8 cellular contexts compared by ENCODE assay signal in genomic region chr12:132190012-132190755, GRCh38. TPM values are rescaled to one million over a fixed set of nuclear protein-coding genes. Genes with fewer than 3 reads are reported as not detected.
DNase-seq lines count a peak whose midpoint lies in the region; ATAC-seq, FAIRE-seq and TF ChIP-seq lines count a peak whose summit lies in the region.

No MANE protein-coding gene starts in this region.

- peak overlapping the region; percentile 94 for H3K4me2 ChIP-seq in GM12878 (ENCODE audit: control insufficient read depth, insufficient read depth)
- H3K4me2 ChIP-seq in HepG2 (ENCODE audit: low read depth, low read length) = peak overlapping the region; percentile 49

- FAIRE-seq in GM12878 (lab: Jason Lieb, UNC) (no peak), HepG2 (lab: Jason Lieb, UNC) (no peak)

- peak; percentile 26 for ATAC-seq in HG03354 (IDR thresholded peaks at IDR 0.05; ENCODE audit: poor library complexity, severe bottlenecking, unreplicated experiment)
- ATAC-seq in GM12878 = peak; percentile 29
- ATAC-seq in HepG2 = peak; percentile 19
- ATAC-seq in GM18870 (IDR thresholded peaks at IDR 0.05; ENCODE audit: unreplicated experiment) = no peak

- no peak overlapping the region for H3K9ac ChIP-seq in GM12878 (ENCODE audit: control insufficient read depth, insufficient read depth, low read length)
- H3K9ac ChIP-seq in HepG2 (ENCODE audit: insufficient read depth, low read depth, low read length) = no peak overlapping the region

- TF ChIP-seq POLR2A in GM12878 (IDR thresholded peaks at IDR 0.05; ENCODE audit: low read depth, low read length) = no peak
- no peak for TF ChIP-seq POLR2A in HepG2 (IDR thresholded peaks at IDR 0.05; ENCODE audit: insufficient read depth in 1 of 2, low read depth in 2 of 2, low read length in 2 of 2)
- TF ChIP-seq POLR2A in tibial nerve (IDR thresholded peaks at IDR 0.05) = no peak

- H4K20me1 ChIP-seq in GM12878 (ENCODE audit: control insufficient read depth, insufficient read depth) (no peaks in the 10 kb centered on the region), HepG2 (ENCODE audit: insufficient read depth, low read length) (no peaks in the 10 kb centered on the region)

- POLR2A ChIA-PET in GM12878 (lab: Charles Lee) = no interaction called here
- POLR2A ChIA-PET in HepG2 (lab: Yijun Ruan, JAX) = no interaction called here

- in situ Hi-C loops in GM12878 (cut with MboI) (no loop called here), HepG2 (cut with HindIII; ENCODE audit: extremely low pct_ligation_motif_present, low pct_unique_long_range_greater_than_20kb) (no loop called here)

- RAD21 ChIA-PET in GM12878 (lab: Charles Lee; ENCODE audit: unreplicated experiment) = no interaction called here

- H3K27me3 ChIP-seq in GM12878 (replicated peaks in 1 of 2; ENCODE audit: control insufficient read depth in 2 of 2, insufficient read depth in 2 of 2, low read length in 1 of 2) (peaks cover 0 to 2% of the 10 kb centered on the region in 2 experiments; a peak in 1 of 4 replicates), HepG2 (ENCODE audit: control insufficient read depth in 1 of 2, insufficient read depth in 2 of 2, low read length in 2 of 2) (peaks cover 21 to 90% of the 10 kb centered on the region in 2 experiments), tibial nerve (peaks cover 0 to 17% of the 10 kb centered on the region in 2 donors)

- peaks cover 14% of the 10 kb centered on the region for H3K27me3 Mint-ChIP-seq in activated naive CD4-positive, alpha-beta T cell treated with anti-CD3 and anti-CD28 coated beads, Interleukin-2, amount 10 ng/mL, durations not matched to agents 7 days and 5 days

- BruUV-seq in GM12878 (replicated peaks; lab: Mats Ljungman, UMichigan) = no TSS peak
- BruUV-seq in HepG2 (replicated peaks; lab: Mats Ljungman, UMichigan) = no TSS peak

- H3K9me3 Mint-ChIP-seq in activated naive CD4-positive, alpha-beta T cell treated with anti-CD3 and anti-CD28 coated beads, Interleukin-2, amount 10 ng/mL, durations not matched to agents 7 days and 5 days = peaks cover 23% of the 10 kb centered on the region

- TF ChIP-seq EP300 in GM12878 (IDR thresholded peaks at IDR 0.05; ENCODE audit: borderline replicate concordance in 1 of 2, control insufficient read depth in 1 of 2, low read depth in 2 of 2, low read length in 2 of 2) (no peak), HepG2 (IDR thresholded peaks at IDR 0.05; ENCODE audit: low read depth in 2 of 2, low read length in 2 of 2) (no peak), HepG2 (CRISPR knock-in tag; IDR thresholded peaks at IDR 0.05; ENCODE audit: borderline replicate concordance) (no peak), tibial nerve (IDR thresholded peaks at IDR 0.05) (no peak)

- peaks cover 20% of the 10 kb centered on the region for H3K36me3 Mint-ChIP-seq in activated naive CD4-positive, alpha-beta T cell treated with anti-CD3 and anti-CD28 coated beads, Interleukin-2, amount 10 ng/mL, durations not matched to agents 7 days and 5 days

- H3K9me3 ChIP-seq in GM12878 (replicated peaks; ENCODE audit: control insufficient read depth, insufficient read depth, low read length) = peaks cover 2% of the 10 kb centered on the region; the same call in 2 of the 3 replicates
- peaks cover 18% of the 10 kb centered on the region for H3K9me3 ChIP-seq in HepG2 (ENCODE audit: low read length)
- peaks cover 0 to 37% (median 0%) of the 10 kb centered on the region in 4 donors for H3K9me3 ChIP-seq in tibial nerve

- CTCF ChIA-PET in activated naive CD4-positive, alpha-beta T cell treated with anti-CD3 and anti-CD28 coated beads, Interleukin-2, amount 10 ng/mL, durations not matched to agents 7 days and 5 days (lab: Charles Lee) = interaction anchor here (0.7 to 1.3 kb wide), 2 partner anchors 12 to 36 kb away, joined by 4 read pairs; no protein-coding TSS in a partner anchor
- CTCF ChIA-PET in GM12878 (lab: Yijun Ruan, JAX) (no interaction called here), HepG2 (lab: Yijun Ruan, JAX; ENCODE audit: low intra/inter-chr PET ratio, low total read pairs) (no interaction called here)

- peak overlapping the region; percentile 45 for H2AFZ ChIP-seq in GM12878 (ENCODE audit: control insufficient read depth, low read depth, low read length)
- H2AFZ ChIP-seq in HepG2 (ENCODE audit: low read length) = no peak overlapping the region

- no peak for DNase-seq in activated naive CD4-positive, alpha-beta T cell treated with anti-CD3 and anti-CD28 coated beads, Interleukin-2, amount 10 ng/mL, durations not matched to agents 7 days and 5 days
- DNase-seq in activated naive CD4-positive, alpha-beta T cell treated with anti-CD3 and anti-CD28 coated beads, Interleukin-2, amount 50 U/mL, for 16 hours = no peak
- DNase-seq in GM12878 (ENCODE audit: low read depth, low spot score) (no peak), HepG2 (ENCODE audit: low spot score) (no peak), tibial nerve (ENCODE audit: low spot score in 2 of 2) (no peak)
- DNase-seq in activated effector memory CD4-positive, alpha-beta T cell treated with Interleukin-2 at 50 U/mL for 16 hours = no peak

- peaks cover 51% of the 10 kb centered on the region for H3K4me1 Mint-ChIP-seq in activated naive CD4-positive, alpha-beta T cell treated with anti-CD3 and anti-CD28 coated beads, Interleukin-2, amount 10 ng/mL, durations not matched to agents 7 days and 5 days

- H3K27ac ChIP-seq in GM12878 (ENCODE audit: control insufficient read depth, insufficient read depth) (no peak overlapping the region), HepG2 (ENCODE audit: extremely low read length, insufficient read depth, low read length) (no peak overlapping the region), tibial nerve (peak overlapping the region in 3 of 4 donors; percentile 54 to 65 (median 65))

- H3K4me3 ChIP-seq in GM12878 = peak overlapping the region; percentile 71; the same call in 1 of the 2 replicates
- H3K4me3 ChIP-seq in HepG2 (replicated peaks in 1 of 3; ENCODE audit: insufficient read depth in 1 of 3, low read depth in 2 of 3, low read length in 3 of 3) = peak overlapping the region; percentile 28 to 54 (median 36); a peak in 4 of 6 replicates
- H3K4me3 ChIP-seq in tibial nerve = peak overlapping the region; percentile 40 to 58 (median 51)

- H3K4me1 ChIP-seq in GM12878 (ENCODE audit: control insufficient read depth, insufficient read depth, low read length) (no peaks in the 10 kb centered on the region), HepG2 (ENCODE audit: insufficient read depth, low read length) (no peaks in the 10 kb centered on the region), tibial nerve (peaks cover 0 to 21% (median 7%) of the 10 kb centered on the region in 4 donors)

- 45% methylated on average over 58 of the region's 59 CpGs for WGBS in GM12878 (ENCODE audit: insufficient coverage, insufficient replicate concordance, low lambda C conversion rate, missing lambda C conversion rate)
- 56% methylated on average over 20 of the region's 59 CpGs for WGBS in HepG2 (ENCODE audit: low lambda C conversion rate)
- 46 to 58% methylated on average over 38 to 49 of the region's 59 CpGs for WGBS in tibial nerve, 2 donors

- intact Hi-C loops in GM12878 (cut with micrococcal nuclease; ENCODE audit: unreplicated experiment) (no loop called here), HepG2 (cut with micrococcal nuclease; ENCODE audit: unreplicated experiment) (no loop called here)

- H3K4me3 Mint-ChIP-seq in activated naive CD4-positive, alpha-beta T cell treated with anti-CD3 and anti-CD28 coated beads, Interleukin-2, amount 10 ng/mL, durations not matched to agents 7 days and 5 days = peak overlapping the region; percentile 89

- H3K36me3 ChIP-seq in GM12878 (ENCODE audit: control insufficient read depth in 2 of 2, insufficient read depth in 2 of 2, low read length in 1 of 2) (no peaks in the 10 kb centered on the region), HepG2 (replicated peaks in 1 of 2; ENCODE audit: control insufficient read depth in 1 of 2, insufficient read depth in 2 of 2, low read length in 2 of 2) (no peaks in the 10 kb centered on the region), tibial nerve (no peaks in the 10 kb centered on the region)

- no peak for TF ChIP-seq CTCF in GM12878 (IDR thresholded peaks at IDR 0.05 in 2 of 3, conservative IDR thresholded peaks at IDR 0.05 in 1 of 3; ENCODE audit: control insufficient read depth in 2 of 3, extremely low read depth in 1 of 3, insufficient read depth in 1 of 3, low read depth in 3 of 3, low read length in 3 of 3)
- TF ChIP-seq CTCF in HepG2 (CRISPR knock-in tag; IDR thresholded peaks at IDR 0.05) = no peak
- peak in 1 of 5 experiments; percentile 2 for TF ChIP-seq CTCF in tibial nerve (IDR thresholded peaks at IDR 0.05)

- H3K79me2 ChIP-seq in GM12878 (ENCODE audit: control insufficient read depth, insufficient read depth, low read length) (no peaks in the 10 kb centered on the region), HepG2 (ENCODE audit: insufficient read depth, low read length) (no peaks in the 10 kb centered on the region)

- H3K27ac Mint-ChIP-seq in activated naive CD4-positive, alpha-beta T cell treated with anti-CD3 and anti-CD28 coated beads, Interleukin-2, amount 10 ng/mL, durations not matched to agents 7 days and 5 days = peak overlapping the region; percentile 88

- SMC1A ChIA-PET in GM12878 (lab: Charles Lee; ENCODE audit: uncharacterized antibody, unreplicated experiment) = no interaction called here

- TF ChIP-seq RAD21 in GM12878 (IDR thresholded peaks at IDR 0.05; ENCODE audit: insufficient read depth, low read depth, low read length) (no peak), HepG2 (CRISPR knock-in tag; IDR thresholded peaks at IDR 0.05) (no peak)

RNA-seq across cellular contexts. Expression of gene NOC4L, which starts 45.9 kb away (rescaled TPM):
- total RNA-seq in GM12878 (2013; cell fraction: nucleolus; rRNA removed) = 7.8 and 8.6 TPM in 2 replicates
- total RNA-seq in GM12878 (2014; rRNA removed) (22.6 and 32.0 TPM in 2 replicates), GM12878 (2014; rRNA removed; fragmentation: Illumina TruSeq; extraction: Trizol) (4.7 and 7.4 TPM in 2 replicates), GM12878 (2021) (45.2 and 45.3 TPM in 2 replicates), HepG2 (2016; rRNA removed; fragmentation: Illumina TruSeq; extraction: Trizol) (12.1 and 14.6 TPM in 2 replicates), tibial nerve (10 to 100 TPM in 3 of 4 donors, 1 to 10 TPM in 1; 8.2 to 24.9 (median 17.0) TPM)
- 4.1 TPM for polyA plus RNA-seq in GM12878 (2011; ENCODE audit: low read depth)
- polyA plus RNA-seq in GM12878 (2011; rRNA removed) (1.2 and 4.6 TPM in 2 replicates), GM12878 (2014; fragmentation: Illumina TruSeq; extraction: Trizol) (2.7 and 7.9 TPM in 2 replicates), GM12878 (2014; fragmentation: Nextera tagmentation; extraction: Ambion mirVana) (1 to 10 TPM in 1 of 2 experiments, under 1 TPM in 1; 0.72 to 3.7 TPM), GM12878 (2014; rRNA removed) (22.6 and 32.9 TPM in 2 replicates), GM12878 (2016; fragmentation: Nextera tagmentation; extraction: Ambion mirVana) (10 to 100 TPM; 65.0 to 68.2 TPM), HepG2 (2011; rRNA removed) (4.3 and 4.6 TPM in 2 replicates)
- 8.2 and 9.6 TPM in 2 replicates for polyA plus RNA-seq in GM12878 (2011; cell fraction: cytosol; rRNA removed)
- polyA plus RNA-seq in GM12878 (2011; cell fraction: nucleus; rRNA removed) = 20.7 and 33.0 TPM in 2 replicates
- 18.3 and 19.4 TPM in 2 replicates for polyA plus RNA-seq in GM12878 (2012)
- 2.0 and 5.5 TPM in 2 replicates for polyA minus RNA-seq in GM12878 (2011; rRNA and poly(A)+ RNA removed)
- polyA minus RNA-seq in GM12878 (2011; cell fraction: cytosol; rRNA and poly(A)+ RNA removed) = 9.8 and 12.6 TPM in 2 replicates
- 5.4 and 8.8 TPM in 2 replicates for polyA minus RNA-seq in GM12878 (2011; cell fraction: nucleus; rRNA and poly(A)+ RNA removed)
- total RNA-seq in HepG2 (2016; cell fraction: cytosol; rRNA removed; fragmentation: Illumina TruSeq; extraction: Trizol; ENCODE audit: low read depth) = 7.5 and 7.6 TPM in 2 replicates
- total RNA-seq in HepG2 (2016; cell fraction: insoluble cytoplasmic fraction; rRNA removed; fragmentation: Illumina TruSeq; extraction: Trizol) = 9.2 and 14.5 TPM in 2 replicates
- 8.8 and 9.0 TPM in 2 replicates for total RNA-seq in HepG2 (2016; cell fraction: membrane; rRNA removed; fragmentation: Illumina TruSeq; extraction: Trizol)
- 9.0 and 10.7 TPM in 2 replicates for total RNA-seq in HepG2 (2016; cell fraction: nucleus; rRNA removed; fragmentation: Illumina TruSeq; extraction: Trizol)
- polyA plus RNA-seq in HepG2 (2011; cell fraction: cytosol; rRNA removed) = 2.7 and 4.4 TPM in 2 replicates
- polyA plus RNA-seq in HepG2 (2011; cell fraction: nucleus; rRNA removed) = 14.6 and 21.3 TPM in 2 replicates
- polyA plus RNA-seq in HepG2 (2012) = 7.9 and 11.5 TPM in 2 replicates
- 11.7 and 12.8 TPM in 2 replicates for polyA plus RNA-seq in HepG2 (2016; cell fraction: cytosol; fragmentation: Illumina TruSeq; extraction: Trizol; ENCODE audit: low read depth)
- polyA plus RNA-seq in HepG2 (2016; cell fraction: insoluble cytoplasmic fraction; fragmentation: Illumina TruSeq; extraction: Trizol; ENCODE audit: low read depth) = 14.6 and 19.7 TPM in 2 replicates
- polyA plus RNA-seq in HepG2 (2016; cell fraction: membrane; fragmentation: Illumina TruSeq; extraction: Trizol; ENCODE audit: low read depth) = 9.3 and 11.4 TPM in 2 replicates
- polyA plus RNA-seq in HepG2 (2016; cell fraction: nucleus; fragmentation: Illumina TruSeq; extraction: Trizol; ENCODE audit: insufficient read depth, low read depth) = 25.5 and 25.9 TPM in 2 replicates
- 5.3 and 10.2 TPM in 2 replicates for polyA minus RNA-seq in HepG2 (2011; rRNA and poly(A)+ RNA removed; ENCODE audit: low replicate concordance)
- polyA minus RNA-seq in HepG2 (2011; cell fraction: cytosol; rRNA and poly(A)+ RNA removed) = 4.2 and 4.3 TPM in 2 replicates
- polyA minus RNA-seq in HepG2 (2011; cell fraction: nucleus; rRNA and poly(A)+ RNA removed) = 2.7 and 3.7 TPM in 2 replicates

RNA-seq across cellular contexts. Expression of gene DDX51, which starts 46.1 kb away (rescaled TPM):
- 42.9 and 51.7 TPM in 2 replicates for total RNA-seq in GM12878 (2013; cell fraction: nucleolus; rRNA removed)
- total RNA-seq in GM12878 (2014; rRNA removed) = 12.9 and 16.2 TPM in 2 replicates
- 7.5 and 8.1 TPM in 2 replicates for total RNA-seq in GM12878 (2014; rRNA removed; fragmentation: Illumina TruSeq; extraction: Trizol)
- total RNA-seq in GM12878 (2021) = 27.7 and 29.1 TPM in 2 replicates
- polyA plus RNA-seq in GM12878 (2011; ENCODE audit: low read depth) = 8.2 TPM
- 4.6 and 9.4 TPM in 2 replicates for polyA plus RNA-seq in GM12878 (2011; rRNA removed)
- polyA plus RNA-seq in GM12878 (2011; cell fraction: cytosol; rRNA removed) = 10.0 and 18.0 TPM in 2 replicates
- 71.9 and 97.4 TPM in 2 replicates for polyA plus RNA-seq in GM12878 (2011; cell fraction: nucleus; rRNA removed)
- polyA plus RNA-seq in GM12878 (2012) = 15.6 and 23.5 TPM in 2 replicates
- 7.3 and 10.5 TPM in 2 replicates for polyA plus RNA-seq in GM12878 (2014; fragmentation: Illumina TruSeq; extraction: Trizol)
- 1 to 10 TPM in 1 of 2 experiments, under 1 TPM in 1; 0.97 to 1.6 TPM for polyA plus RNA-seq in GM12878 (2014; fragmentation: Nextera tagmentation; extraction: Ambion mirVana)
- polyA plus RNA-seq in GM12878 (2014; rRNA removed) = 24.9 and 26.7 TPM in 2 replicates
- 10 to 100 TPM in 1 of 2 experiments, 1 to 10 TPM in 1; 1.7 to 10.3 TPM for polyA plus RNA-seq in GM12878 (2016; fragmentation: Nextera tagmentation; extraction: Ambion mirVana)
- 8.0 and 11.4 TPM in 2 replicates for polyA minus RNA-seq in GM12878 (2011; rRNA and poly(A)+ RNA removed)
- polyA minus RNA-seq in GM12878 (2011; cell fraction: cytosol; rRNA and poly(A)+ RNA removed) = 6.0 and 6.7 TPM in 2 replicates
- 17.3 and 29.9 TPM in 2 replicates for polyA minus RNA-seq in GM12878 (2011; cell fraction: nucleus; rRNA and poly(A)+ RNA removed)
- total RNA-seq in HepG2 (2016; rRNA removed; fragmentation: Illumina TruSeq; extraction: Trizol) = 3.5 and 10.1 TPM in 2 replicates
- 3.5 and 3.6 TPM in 2 replicates for total RNA-seq in HepG2 (2016; cell fraction: cytosol; rRNA removed; fragmentation: Illumina TruSeq; extraction: Trizol; ENCODE audit: low read depth)
- 2.7 and 9.3 TPM in 2 replicates for total RNA-seq in HepG2 (2016; cell fraction: insoluble cytoplasmic fraction; rRNA removed; fragmentation: Illumina TruSeq; extraction: Trizol)
- total RNA-seq in HepG2 (2016; cell fraction: membrane; rRNA removed; fragmentation: Illumina TruSeq; extraction: Trizol) = 2.5 and 3.2 TPM in 2 replicates
- total RNA-seq in HepG2 (2016; cell fraction: nucleus; rRNA removed; fragmentation: Illumina TruSeq; extraction: Trizol) = 9.6 and 14.3 TPM in 2 replicates
- 10.1 and 11.6 TPM in 2 replicates for polyA plus RNA-seq in HepG2 (2011; rRNA removed)
- polyA plus RNA-seq in HepG2 (2011; cell fraction: cytosol; rRNA removed) = 3.4 and 4.5 TPM in 2 replicates
- polyA plus RNA-seq in HepG2 (2011; cell fraction: nucleus; rRNA removed) = 66.0 and 70.7 TPM in 2 replicates
- 9.1 and 11.4 TPM in 2 replicates for polyA plus RNA-seq in HepG2 (2012)
- polyA plus RNA-seq in HepG2 (2016; cell fraction: cytosol; fragmentation: Illumina TruSeq; extraction: Trizol; ENCODE audit: low read depth) = 0.85 and 1.1 TPM in 2 replicates
- polyA plus RNA-seq in HepG2 (2016; cell fraction: insoluble cytoplasmic fraction; fragmentation: Illumina TruSeq; extraction: Trizol; ENCODE audit: low read depth) = 4.4 and 5.8 TPM in 2 replicates
- polyA plus RNA-seq in HepG2 (2016; cell fraction: membrane; fragmentation: Illumina TruSeq; extraction: Trizol; ENCODE audit: low read depth) = 1.2 and 2.1 TPM in 2 replicates
- 41.8 and 50.5 TPM in 2 replicates for polyA plus RNA-seq in HepG2 (2016; cell fraction: nucleus; fragmentation: Illumina TruSeq; extraction: Trizol; ENCODE audit: insufficient read depth, low read depth)
- polyA minus RNA-seq in HepG2 (2011; rRNA and poly(A)+ RNA removed; ENCODE audit: low replicate concordance) = 10.7 and 19.6 TPM in 2 replicates
- polyA minus RNA-seq in HepG2 (2011; cell fraction: cytosol; rRNA and poly(A)+ RNA removed) = 3.3 and 4.1 TPM in 2 replicates
- 14.7 and 15.7 TPM in 2 replicates for polyA minus RNA-seq in HepG2 (2011; cell fraction: nucleus; rRNA and poly(A)+ RNA removed)
- 10 to 100 TPM; 15.5 to 43.8 (median 28.7) TPM for total RNA-seq in tibial nerve

Comparison
In these comparisons a context has a peak if more than half of its experiments do, and no peak if none do; other contexts are left out.
1. H3K27ac ChIP-seq: peak in tibial nerve (3 of 4); none in GM12878 (single experiment) and HepG2 (single experiment).
2. Peak in every context shown above with its lines, with median percentiles within 50 percentile points of each other: H3K4me3 ChIP-seq.